In genomic region chr9:120477534-120478001, GRCh38 we compare ENCODE assay signal across 8 cellular contexts.
A peak's percentile ranks its signal among the peaks of the same experiment; 100 is the strongest.
DNase-seq lines count a peak whose midpoint lies in the region; ATAC-seq and TF ChIP-seq lines count a peak whose summit lies in the region.

No MANE protein-coding gene starts in this region.

- peak; percentile 59 for ATAC-seq in GM21515 (IDR thresholded peaks at IDR 0.05; ENCODE audit: unreplicated experiment)

- DNase-seq in DMS153 (lab: John Stamatoyannopoulos, UW) (peak; percentile 59), NAMALWA (ENCODE audit: low spot score) (peak; percentile 43), UCSD-AML1 (lab: John Stamatoyannopoulos, UW; ENCODE audit: unreplicated experiment) (peak; percentile 42), epidermal melanocyte (ENCODE audit: insufficient read length, low spot score) (peak; percentile 36), medulla oblongata (ENCODE audit: extremely low spot score) (peak; percentile 78), suprapubic skin (ENCODE audit: low spot score in 2 of 2) (peak in 1 of 2 donors; percentile 71), NCI-H526 treated with DMSO at 0.1 percent for 48 hours (lab: John Stamatoyannopoulos, UW) (no peak)

- H3K27ac ChIP-seq in suprapubic skin = peak overlapping the region; percentile 26

- no peak for TF ChIP-seq POLR2A in suprapubic skin (IDR thresholded peaks at IDR 0.05)

- no peak for TF ChIP-seq EP300 in suprapubic skin (IDR thresholded peaks at IDR 0.05)

- H3K27me3 ChIP-seq in suprapubic skin = no peaks in the 10 kb centered on the region

- peaks cover 28% of the 10 kb centered on the region for H3K4me1 ChIP-seq in suprapubic skin

- peaks cover 21% of the 10 kb centered on the region for H3K36me3 ChIP-seq in suprapubic skin

- no peaks in the 10 kb centered on the region for H3K9me3 ChIP-seq in suprapubic skin

- TF ChIP-seq CTCF in suprapubic skin (IDR thresholded peaks at IDR 0.05) = peak; percentile 70 to 93

- WGBS in suprapubic skin = 14% methylated on average over 3 of the region's 3 CpGs

- no peak overlapping the region for H3K4me3 ChIP-seq in suprapubic skin
